ENCODE assay signal across 7 cellular contexts in the genomic region with DNA sequence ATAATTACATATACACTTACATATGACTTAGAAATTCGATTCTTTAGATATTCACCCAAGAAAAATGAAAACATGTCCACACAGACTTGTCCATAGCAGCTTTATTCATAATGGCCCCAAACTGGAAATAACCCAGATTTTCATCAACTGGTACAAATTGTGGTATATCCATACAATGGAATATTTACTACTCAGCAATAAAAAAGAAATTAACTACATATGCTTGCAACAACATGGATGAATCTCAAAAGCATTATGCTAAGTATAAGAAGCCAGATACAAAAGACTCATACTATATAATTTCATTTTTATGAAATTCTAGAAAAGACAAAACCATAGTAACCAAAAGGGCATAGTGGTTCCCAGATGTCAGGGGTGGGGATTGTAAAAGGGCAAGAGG.
"Had no signal": no experiment of that assay in that cellular context is flagged by ENCODE, and none has a peak within 500 bp of the region (broad histone marks: within the 10 kb centered on the region; RNA-seq: fewer than 3 reads in every experiment).

No MANE protein-coding gene starts in this region.

- H3K4me3 ChIP-seq: GM12878 had no signal

- FAIRE-seq: GM12878, GM12891, GM12892, GM18507, GM19239 had no signal

- ATAC-seq: GM12878 had no signal

- DNase-seq: GDM1, GF-D8 had no signal
